ENCODE assay signal across 37 cellular contexts in the genomic region with DNA sequence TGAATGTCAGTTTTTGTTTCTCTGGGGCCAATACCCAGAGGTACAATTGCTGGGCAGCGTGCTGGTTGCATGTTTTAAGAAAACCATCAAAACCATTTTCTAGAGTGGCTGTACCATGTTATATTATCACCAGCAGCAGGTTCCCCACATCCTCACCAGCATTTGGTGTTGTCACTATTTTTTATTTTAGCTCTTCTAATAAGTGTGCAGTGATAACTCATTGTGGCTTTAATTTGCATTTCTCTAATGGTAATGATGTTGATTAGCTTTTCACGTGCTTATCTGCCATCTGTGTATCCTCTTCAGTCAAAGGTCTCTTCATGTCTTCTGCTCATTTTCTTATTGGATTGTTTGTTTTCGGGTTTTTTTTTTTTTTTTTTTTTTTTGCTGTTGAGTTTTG. TPM values are rescaled to one million over a fixed set of nuclear protein-coding genes. Genes with fewer than 3 reads are reported as not detected.
"Had no signal": no experiment of that assay in that cellular context is flagged by ENCODE, and none has a peak within 500 bp of the region (broad histone marks: within the 10 kb centered on the region; RNA-seq: fewer than 3 reads in every experiment).

No MANE protein-coding gene starts in this region.

- DNase-seq: activated CD4-positive, alpha-beta T cell treated with anti-CD3 and anti-CD28 coated beads, Interleukin-2, amount 50 U/mL, for 1 hour; activated CD8-positive, alpha-beta memory T cell treated with anti-CD3 and anti-CD28 coated beads, Interleukin-2, amount 10 ng/mL, durations not matched to agents 7 days and 5 days; activated CD8-positive, alpha-beta T cell treated with anti-CD3 and anti-CD28 coated beads, Interleukin-2, amount 10 ng/mL, durations not matched to agents 7 days and 5 days; activated naive CD4-positive, alpha-beta T cell; activated T-cell treated with anti-CD3 and anti-CD28 coated beads, Interleukin-2, amount 50 U/mL, for 72 hours; aorta; body of pancreas; dermis blood vessel endothelial cell; effector CD4-positive, alpha-beta T cell; esophagus squamous epithelium; foreskin melanocyte; heart right ventricle; nucleus accumbens; pancreas; retina; stimulated activated CD4-positive, alpha-beta T cell treated with anti-CD3 and anti-CD28 coated beads, Interleukin-12 subunit alpha, Interleukin-12 subunit beta, amount 100 ng/mL, for 4 hours; stimulated activated CD4-positive, alpha-beta T cell treated with anti-CD3 and anti-CD28 coated beads, Interleukin-4, amount 100 ng/mL, for 4 hours; stimulated activated CD8-positive, alpha-beta memory T cell treated with anti-CD3 and anti-CD28 coated beads, Interleukin-4, amount 100 ng/mL, for 48 hours; stimulated activated naive CD8-positive, alpha-beta T cell treated with anti-CD3 and anti-CD28 coated beads, Interleukin-15, amount 100 ng/mL, for 72 hours; T-helper 9 cell; thyroid gland; upper lobe of right lung had no signal

- H3K27ac ChIP-seq: body of pancreas, epithelial cell of prostate, esophagus squamous epithelium, heart right ventricle, left lung, pancreas, prostate gland, thyroid gland, upper lobe of right lung had no signal

- H3K9me3 ChIP-seq: body of pancreas, esophagus squamous epithelium, left lung, pancreas, prostate gland, thyroid gland, upper lobe of right lung had no signal

- H3K36me3 ChIP-seq: heart right ventricle, left lung, pancreas, prostate gland, thyroid gland, upper lobe of right lung had no signal

- H3K27ac Mint-ChIP-seq: activated CD8-positive, alpha-beta memory T cell treated with anti-CD3 and anti-CD28 coated beads, Interleukin-2, amount 10 ng/mL, durations not matched to agents 7 days and 5 days; activated CD8-positive, alpha-beta T cell treated with anti-CD3 and anti-CD28 coated beads, Interleukin-2, amount 10 ng/mL, durations not matched to agents 7 days and 5 days; activated naive CD8-positive, alpha-beta T cell; activated T-cell treated with anti-CD3 and anti-CD28 coated beads, Interleukin-2, amount 50 U/mL, for 72 hours; stimulated activated memory B cell treated with anti-CD40 and anti-IgM and Interleukin-4, amounts not matched to agents 10 μg/mL and 1 μg/mL and 100 μg/mL, for 72 hours; T-helper 1 cell treated with Interleukin-12 subunit alpha and Interleukin-12 subunit beta and Interleukin-4 antibody, amounts not matched to agents 30 μg/mL and 1 μg/mL, for 36 hours had no signal

- H3K9me3 Mint-ChIP-seq: activated T-cell treated with anti-CD3 and anti-CD28 coated beads, Interleukin-2, amount 50 U/mL, for 72 hours; stimulated activated memory B cell treated with anti-CD40 and anti-IgM and Interleukin-4, amounts not matched to agents 10 μg/mL and 1 μg/mL and 100 μg/mL, for 72 hours; stimulated activated naive CD8-positive, alpha-beta T cell treated with anti-CD3 and anti-CD28 coated beads, Interleukin-15, amount 100 ng/mL, for 72 hours; T-helper 1 cell treated with Interleukin-12 subunit alpha and Interleukin-12 subunit beta and Interleukin-4 antibody, amounts not matched to agents 30 μg/mL and 1 μg/mL, for 36 hours had no signal

- H3K27me3 ChIP-seq: body of pancreas, esophagus squamous epithelium, heart right ventricle, left lung, pancreas, thyroid gland, upper lobe of right lung had no signal

- ATAC-seq: activated CD8-positive, alpha-beta memory T cell treated with anti-CD3 and anti-CD28 coated beads, Interleukin-2, amount 10 ng/mL, durations not matched to agents 7 days and 5 days; activated CD8-positive, alpha-beta T cell treated with anti-CD3 and anti-CD28 coated beads, Interleukin-2, amount 10 ng/mL, durations not matched to agents 7 days and 5 days; activated T-cell treated with anti-CD3 and anti-CD28 coated beads, Interleukin-2, amount 50 U/mL, for 72 hours; body of pancreas; heart right ventricle; left lung; pancreas; sciatic nerve; stimulated activated memory B cell treated with anti-CD40 and anti-IgM and Interleukin-4, amounts not matched to agents 10 μg/mL and 1 μg/mL and 100 μg/mL, for 72 hours; stimulated activated naive CD8-positive, alpha-beta T cell treated with anti-CD3 and anti-CD28 coated beads, Interleukin-15, amount 100 ng/mL, for 72 hours; upper lobe of right lung had no signal

- H3K4me3 Mint-ChIP-seq: activated CD8-positive, alpha-beta memory T cell treated with anti-CD3 and anti-CD28 coated beads, Interleukin-2, amount 10 ng/mL, durations not matched to agents 7 days and 5 days; activated CD8-positive, alpha-beta T cell treated with anti-CD3 and anti-CD28 coated beads, Interleukin-2, amount 10 ng/mL, durations not matched to agents 7 days and 5 days; activated naive CD8-positive, alpha-beta T cell; activated T-cell treated with anti-CD3 and anti-CD28 coated beads, Interleukin-2, amount 50 U/mL, for 72 hours; neural crest cell; stimulated activated memory B cell treated with anti-CD40 and anti-IgM and Interleukin-4, amounts not matched to agents 10 μg/mL and 1 μg/mL and 100 μg/mL, for 72 hours; stimulated activated naive CD8-positive, alpha-beta T cell treated with anti-CD3 and anti-CD28 coated beads, Interleukin-15, amount 100 ng/mL, for 72 hours; T-helper 1 cell treated with Interleukin-12 subunit alpha and Interleukin-12 subunit beta and Interleukin-4 antibody, amounts not matched to agents 30 μg/mL and 1 μg/mL, for 36 hours had no signal

- H3K36me3 Mint-ChIP-seq: activated CD8-positive, alpha-beta memory T cell treated with anti-CD3 and anti-CD28 coated beads, Interleukin-2, amount 10 ng/mL, durations not matched to agents 7 days and 5 days had no signal

- FAIRE-seq: colon, islet of Langerhans, pancreas, TTC549 had no signal

- H3K27me3 Mint-ChIP-seq: activated CD8-positive, alpha-beta memory T cell treated with anti-CD3 and anti-CD28 coated beads, Interleukin-2, amount 10 ng/mL, durations not matched to agents 7 days and 5 days; activated naive CD8-positive, alpha-beta T cell; stimulated activated memory B cell treated with anti-CD40 and anti-IgM and Interleukin-4, amounts not matched to agents 10 μg/mL and 1 μg/mL and 100 μg/mL, for 72 hours; stimulated activated naive CD8-positive, alpha-beta T cell treated with anti-CD3 and anti-CD28 coated beads, Interleukin-15, amount 100 ng/mL, for 72 hours had no signal

- H3K4me3 ChIP-seq: body of pancreas, esophagus squamous epithelium, heart right ventricle, left lung, lung, pancreas, prostate gland, skin epidermis, thyroid gland, upper lobe of right lung had no signal

RNA-seq across cellular contexts. Expression of a gene that starts 49.3 kb away (rescaled TPM):
- total RNA-seq: activated CD8-positive, alpha-beta memory T cell treated with anti-CD3 and anti-CD28 coated beads, Interleukin-2, amount 10 ng/mL, durations not matched to agents 7 days and 5 days; activated CD8-positive, alpha-beta T cell treated with anti-CD3 and anti-CD28 coated beads, Interleukin-2, amount 10 ng/mL, durations not matched to agents 7 days and 5 days; activated T-cell treated with anti-CD3 and anti-CD28 coated beads, Interleukin-2, amount 50 U/mL, for 72 hours; aorta; dermis blood vessel endothelial cell; glomerular endothelial cell; heart right ventricle; left lung; mesenteric fat pad; neural crest cell; sciatic nerve had no signal

RNA-seq across cellular contexts. Expression of a gene that starts 56.6 kb away (rescaled TPM):
- total RNA-seq: activated CD8-positive, alpha-beta memory T cell treated with anti-CD3 and anti-CD28 coated beads, Interleukin-2, amount 10 ng/mL, durations not matched to agents 7 days and 5 days; activated CD8-positive, alpha-beta T cell treated with anti-CD3 and anti-CD28 coated beads, Interleukin-2, amount 10 ng/mL, durations not matched to agents 7 days and 5 days; activated T-cell treated with anti-CD3 and anti-CD28 coated beads, Interleukin-2, amount 50 U/mL, for 72 hours; aorta; dermis blood vessel endothelial cell; esophagus squamous epithelium; glomerular endothelial cell; left lung; lung; mesenteric fat pad; neural crest cell; sciatic nerve; thyroid gland; upper lobe of right lung had no signal
- polyA plus RNA-seq: heart right ventricle had no signal
